ENCODE assay signal across 14 cellular contexts in genomic region chr6:121482004-121482693, GRCh38. TPM values are rescaled to one million over a fixed set of nuclear protein-coding genes. Genes with fewer than 3 reads are reported as not detected.
DNase-seq lines count a peak whose midpoint lies in the region; ATAC-seq and TF ChIP-seq lines count a peak whose summit lies in the region.
"Had no signal": no experiment of that assay in that cellular context is flagged by ENCODE, and none has a peak within 500 bp of the region (broad histone marks: within the 10 kb centered on the region; RNA-seq: fewer than 3 reads in every experiment).

No MANE protein-coding gene starts in this region.

- DNase-seq in AG20443 (ENCODE audit: low spot score) (peak; percentile 69), PC-3 (peak; percentile 80), dermis microvascular lymphatic vessel endothelial cell (ENCODE audit: low read depth in 2 of 2) (peak; percentile 88 to 92), myocyte (ENCODE audit: low read depth) (peak; percentile 75), left colon (no peak)
- no peak for DNase-seq in activated naive CD4-positive, alpha-beta T cell treated with Interleukin-2 at 50 U/mL for 16 hours
- DNase-seq in activated naive CD4-positive, alpha-beta T cell treated with anti-CD3 and anti-CD28 coated beads, Interleukin-2, amount 50 U/mL, for 72 hours (ENCODE audit: low spot score in 2 of 2) = no peak
- DNase-seq: activated CD8-positive, alpha-beta memory T cell treated with anti-CD3 and anti-CD28 coated beads, Interleukin-2, amount 50 U/mL, for 4 hours; anterior cingulate cortex; CD4-positive, CD25-positive, alpha-beta regulatory T cell; esophagus squamous epithelium had no signal

- TF ChIP-seq CTCF in PC-3 (conservative IDR thresholded peaks at IDR 0.05; ENCODE audit: low read depth, low read length) = no peak

- H3K4me1 ChIP-seq in PC-3 (ENCODE audit: insufficient read depth, low read length) = peaks cover 8% of the 10 kb centered on the region

- H3K9me2 ChIP-seq in PC-3 (replicated peaks; ENCODE audit: low read length) = no peaks in the 10 kb centered on the region

- CTCF ChIA-PET in PC-3 (lab: Charles Lee) = no interaction called here

- H3F3A ChIP-seq in PC-3 (ENCODE audit: low read length, unreplicated experiment) = no peaks in the 10 kb centered on the region

- no peak overlapping the region for H3K4me3 ChIP-seq in PC-3 (ENCODE audit: low read length)
- H3K4me3 ChIP-seq: esophagus squamous epithelium had no signal

- no peaks in the 10 kb centered on the region for H3K36me3 ChIP-seq in PC-3 (ENCODE audit: low read depth, low read length)
- H3K36me3 ChIP-seq: esophagus squamous epithelium had no signal

- peak overlapping the region; percentile 16; the same call in 1 of the 2 replicates for H3K27ac ChIP-seq in PC-3 (ENCODE audit: low read length)
- H3K27ac ChIP-seq: VCaP had no signal

- no peaks in the 10 kb centered on the region for H3K36me3 Mint-ChIP-seq in activated naive CD4-positive, alpha-beta T cell treated with anti-CD3 and anti-CD28 coated beads, Interleukin-2, amount 50 U/mL, for 72 hours
- H3K36me3 Mint-ChIP-seq: CD4-positive, CD25-positive, alpha-beta regulatory T cell had no signal

- no peaks in the 10 kb centered on the region for H3K9me3 Mint-ChIP-seq in activated naive CD4-positive, alpha-beta T cell treated with anti-CD3 and anti-CD28 coated beads, Interleukin-2, amount 50 U/mL, for 72 hours
- H3K9me3 Mint-ChIP-seq: neural crest cell had no signal

- no peak overlapping the region for H3K27ac Mint-ChIP-seq in activated naive CD4-positive, alpha-beta T cell treated with anti-CD3 and anti-CD28 coated beads, Interleukin-2, amount 50 U/mL, for 72 hours
- H3K27ac Mint-ChIP-seq: CD4-positive, CD25-positive, alpha-beta regulatory T cell had no signal

- H2AFZ ChIP-seq in PC-3 (ENCODE audit: low read length) = no peak overlapping the region

- no peaks in the 10 kb centered on the region for H3K9me3 ChIP-seq in PC-3 (ENCODE audit: low read length)
- H3K9me3 ChIP-seq: esophagus squamous epithelium had no signal

- intact Hi-C loops in PC-3 (cut with micrococcal nuclease) (loop anchor here (5.0 kb wide), 1 partner anchor 45 kb away; the partner anchor contains the start of gene GJA1), left colon (cut with DNase I, micrococcal nuclease) (no loop called here)

- no TSS peak for BruUV-seq in PC-3 (replicated peaks; lab: Mats Ljungman, UMichigan)

- H3K79me2 ChIP-seq in PC-3 (ENCODE audit: low read length) = no peaks in the 10 kb centered on the region

- peak; percentile 78 for ATAC-seq in PC-3
- ATAC-seq in activated naive CD4-positive, alpha-beta T cell treated with anti-CD3 and anti-CD28 coated beads, Interleukin-2, amount 50 U/mL, for 72 hours = no peak
- no peak for ATAC-seq in left colon
- no peak for ATAC-seq in GM18868 (IDR thresholded peaks at IDR 0.05; ENCODE audit: unreplicated experiment)

- POLR2A ChIA-PET in PC-3 (lab: Charles Lee; ENCODE audit: unreplicated experiment) = no interaction called here

- no peaks in the 10 kb centered on the region for H4K20me1 ChIP-seq in PC-3 (ENCODE audit: low read length)

- no peaks in the 10 kb centered on the region for H3K27me3 ChIP-seq in PC-3 (ENCODE audit: low read length)
- H3K27me3 ChIP-seq: esophagus squamous epithelium had no signal

- no peak overlapping the region for H3K4me2 ChIP-seq in PC-3 (ENCODE audit: low read length)

- H3K9ac ChIP-seq in PC-3 (ENCODE audit: low read length) = no peak overlapping the region

RNA-seq across cellular contexts. Expression of gene GJA1, which starts 46.7 kb away (rescaled TPM):
- total RNA-seq in PC-3 (2014; rRNA removed) = 14.0 and 15.2 TPM in 2 replicates
- 1,124 and 1,357 TPM in 2 replicates for total RNA-seq in dermis microvascular lymphatic vessel endothelial cell
- total RNA-seq in myocyte = 3.3 and 4.0 TPM in 2 replicates
- 8.6 TPM for polyA plus RNA-seq in myocyte (2012)
- under 1 TPM; 0.08 to 0.16 TPM for total RNA-seq in activated naive CD4-positive, alpha-beta T cell treated with anti-CD3 and anti-CD28 coated beads, Interleukin-2, amount 50 U/mL, for 72 hours
- total RNA-seq in left colon = 1 to 10 TPM; 6.5 to 8.3 TPM
- total RNA-seq: CD4-positive, CD25-positive, alpha-beta regulatory T cell had no signal
- polyA plus RNA-seq: CD4-positive, CD25-positive, alpha-beta regulatory T cell had no signal

Comparison
In these comparisons a context has a peak if more than half of its experiments do, and no peak if none do; other contexts are left out.
1. DNase-seq: peak in AG20443 (single experiment), PC-3 (single experiment), dermis microvascular lymphatic vessel endothelial cell (2 of 2) and myocyte (single experiment); none in activated naive CD4-positive, alpha-beta T cell treated with Interleukin-2 at 50 U/mL for 16 hours (single experiment), activated naive CD4-positive, alpha-beta T cell treated with anti-CD3 and anti-CD28 coated beads, Interleukin-2, amount 50 U/mL, for 72 hours (0 of 2) and left colon (0 of 2).
2. RNA of gene GJA1, which starts 46.7 kb away (total RNA-seq): 1,124 to 1,357 TPM in dermis microvascular lymphatic vessel endothelial cell; 14.0 to 15.2 TPM in PC-3, 6.5 to 8.3 TPM in left colon, 3.3 to 4.0 TPM in myocyte and 0.08 to 0.16 TPM in activated naive CD4-positive, alpha-beta T cell treated with anti-CD3 and anti-CD28 coated beads, Interleukin-2, amount 50 U/mL, for 72 hours; every median in the first group is over 10 times any median in the second.